Comparison of ENCODE assay signal across 19 cellular contexts in the genomic region with DNA sequence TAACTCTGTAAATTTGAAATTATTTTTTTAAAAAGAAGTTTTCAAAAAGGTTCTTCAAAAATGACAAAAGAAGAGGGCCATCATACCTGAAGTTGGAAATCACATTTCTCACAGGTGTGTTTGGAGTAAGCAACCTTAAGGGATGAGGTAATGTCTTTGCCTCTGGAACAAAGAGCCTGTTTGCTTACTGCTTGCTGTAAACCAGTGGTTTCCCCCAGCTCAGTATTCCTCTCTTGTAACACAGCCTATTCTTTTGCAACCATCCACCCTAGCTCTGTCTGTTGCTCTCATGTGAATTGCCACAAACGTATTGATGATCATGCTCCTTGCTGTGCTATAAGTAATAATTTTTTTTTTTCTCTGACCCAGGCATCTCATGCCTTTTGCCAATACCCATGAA. TPM values are rescaled to one million over a fixed set of nuclear protein-coding genes. Genes with fewer than 3 reads are reported as not detected.
A peak's percentile ranks its signal among the peaks of the same experiment; 100 is the strongest.
DNase-seq lines count a peak whose midpoint lies in the region; ATAC-seq and TF ChIP-seq lines count a peak whose summit lies in the region.
"Had no signal": no experiment of that assay in that cellular context is flagged by ENCODE, and none has a peak within 500 bp of the region (broad histone marks: within the 10 kb centered on the region; RNA-seq: fewer than 3 reads in every experiment).

No MANE protein-coding gene starts in this region.

- H3K27me3 Mint-ChIP-seq in activated CD8-positive, alpha-beta memory T cell treated with anti-CD3 and anti-CD28 coated beads, Interleukin-2, amount 10 ng/mL, durations not matched to agents 7 days and 5 days, result no peaks in the 10 kb centered on the region
- H3K27me3 Mint-ChIP-seq: activated naive CD8-positive, alpha-beta T cell treated with anti-CD3 and anti-CD28 coated beads, Interleukin-2, amount 10 ng/mL, durations not matched to agents 7 days and 5 days; activated T-cell treated with anti-CD3 and anti-CD28 coated beads, Interleukin-2, amount 50 U/mL, for 24 hours had no signal

- peaks cover 34% of the 10 kb centered on the region for H3K36me3 Mint-ChIP-seq in activated CD8-positive, alpha-beta memory T cell treated with anti-CD3 and anti-CD28 coated beads, Interleukin-2, amount 10 ng/mL, durations not matched to agents 7 days and 5 days

- no peaks in the 10 kb centered on the region for H3K27me3 ChIP-seq in HUES48 (ENCODE audit: control insufficient read depth, insufficient read depth, low read length)
- no peaks in the 10 kb centered on the region for H3K27me3 ChIP-seq in iPS-20b (ENCODE audit: insufficient read depth, low read length)
- no peaks in the 10 kb centered on the region for H3K27me3 ChIP-seq in brain microvascular endothelial cell (replicated peaks)
- H3K27me3 ChIP-seq: transverse colon had no signal

- no peak overlapping the region for H3K4me3 Mint-ChIP-seq in activated CD8-positive, alpha-beta memory T cell treated with anti-CD3 and anti-CD28 coated beads, Interleukin-2, amount 10 ng/mL, durations not matched to agents 7 days and 5 days
- H3K4me3 Mint-ChIP-seq: activated naive CD8-positive, alpha-beta T cell treated with anti-CD3 and anti-CD28 coated beads, Interleukin-2, amount 10 ng/mL, durations not matched to agents 7 days and 5 days; activated T-cell treated with anti-CD3 and anti-CD28 coated beads, Interleukin-2, amount 50 U/mL, for 24 hours; stimulated activated effector memory CD8-positive, alpha-beta T cell treated with anti-CD3 and anti-CD28 coated beads, Interleukin-12 subunit alpha, Interleukin-12 subunit beta, amount 100 ng/mL, for 72 hours had no signal

- intact Hi-C loops in posterior vena cava (cut with DNase I), result no loop called here

- DNase-seq in AG10803 (ENCODE audit: low read depth) (peak; percentile 9), SKM-1 treated with dmso at 0.1 percent for 144 hours (lab: John Stamatoyannopoulos, UW; ENCODE audit: unreplicated experiment) (peak; percentile 2), brain microvascular endothelial cell (no peak), posterior vena cava (ENCODE audit: low spot score) (no peak), UCSD-AML1 (lab: John Stamatoyannopoulos, UW; ENCODE audit: unreplicated experiment) (no peak)
- no peak for DNase-seq in activated CD8-positive, alpha-beta memory T cell treated with anti-CD3 and anti-CD28 coated beads, Interleukin-2, amount 10 ng/mL, durations not matched to agents 7 days and 5 days
- DNase-seq: activated CD4-positive, alpha-beta T cell treated with anti-CD3 and anti-CD28 coated beads for 4 hours; activated naive CD8-positive, alpha-beta T cell treated with anti-CD3 and anti-CD28 coated beads, Interleukin-2, amount 10 ng/mL, durations not matched to agents 7 days and 5 days; activated T-cell treated with anti-CD3 and anti-CD28 coated beads, Interleukin-2, amount 50 U/mL, for 24 hours; effector memory CD4-positive, alpha-beta T cell; foreskin fibroblast; NCI-H1092 treated with DMSO at 0.1 percent for 48 hours; NCI-H526 treated with DMSO at 0.1 percent for 48 hours; occipital lobe; T-helper 2 cell; transverse colon had no signal

- H3K36me3 ChIP-seq in HUES48 (ENCODE audit: control insufficient read depth, insufficient read depth, low read length) (peaks cover 12% of the 10 kb centered on the region), iPS-20b (ENCODE audit: insufficient read depth, low read depth, low read length) (peaks cover 19% of the 10 kb centered on the region; the same call in 1 of the 2 replicates), brain microvascular endothelial cell (replicated peaks) (peaks cover 4% of the 10 kb centered on the region)

- no peak for ATAC-seq in activated CD8-positive, alpha-beta memory T cell treated with anti-CD3 and anti-CD28 coated beads, Interleukin-2, amount 10 ng/mL, durations not matched to agents 7 days and 5 days
- ATAC-seq: stimulated activated effector memory CD8-positive, alpha-beta T cell treated with anti-CD3 and anti-CD28 coated beads, Interleukin-12 subunit alpha, Interleukin-12 subunit beta, amount 100 ng/mL, for 72 hours had no signal

- in situ Hi-C loops in brain microvascular endothelial cell (cut with HindIII; ENCODE audit: low pct_ligation_motif_present, low sequenced_read_pairs), result no loop called here

- CTCF ChIA-PET in activated CD8-positive, alpha-beta memory T cell treated with anti-CD3 and anti-CD28 coated beads, Interleukin-2, amount 10 ng/mL, durations not matched to agents 7 days and 5 days (lab: Charles Lee), result no interaction called here

- peaks cover 7% of the 10 kb centered on the region for H3K9me3 Mint-ChIP-seq in activated CD8-positive, alpha-beta memory T cell treated with anti-CD3 and anti-CD28 coated beads, Interleukin-2, amount 10 ng/mL, durations not matched to agents 7 days and 5 days (ENCODE audit: low read depth)

- H3K4me1 ChIP-seq in HUES48 (ENCODE audit: control insufficient read depth, insufficient read depth, low read length), result peaks cover 16% of the 10 kb centered on the region; the same call in 1 of the 2 replicates
- peaks cover 4% of the 10 kb centered on the region for H3K4me1 ChIP-seq in iPS-20b (ENCODE audit: insufficient read depth, low read length)
- H3K4me1 ChIP-seq: transverse colon had no signal

- H3K9ac ChIP-seq in HUES48 (ENCODE audit: low read depth, low read length) (peak overlapping the region; percentile 50), iPS-20b (ENCODE audit: low read depth, low read length) (peak overlapping the region; percentile 39; the same call in 1 of the 2 replicates)

- H3K9me3 ChIP-seq in HUES48 (ENCODE audit: control insufficient read depth, insufficient read depth, low read length) (0 out of 2 replicates have a peak, but pooled peaks cover 3% of the 10 kb centered on the region), iPS-20b (ENCODE audit: insufficient read depth, low read depth, low read length) (peaks cover 15% of the 10 kb centered on the region; the same call in 1 of the 2 replicates)

- TF ChIP-seq CTCF in AG10803 (conservative IDR thresholded peaks at IDR 0.05; ENCODE audit: low read length), result no peak
- no peak for TF ChIP-seq CTCF in brain microvascular endothelial cell (IDR thresholded peaks at IDR 0.05; ENCODE audit: low read depth, low read length, missing control alignments)

- H3K4me3 ChIP-seq in AG10803 (ENCODE audit: low read length), result no peak overlapping the region
- H3K4me3 ChIP-seq in HUES48 (ENCODE audit: low read depth, low read length), result no peak overlapping the region
- H3K4me3 ChIP-seq in iPS-20b (ENCODE audit: low read length), result no peak overlapping the region
- H3K4me3 ChIP-seq in brain microvascular endothelial cell (ENCODE audit: low read depth, low read length), result no peak overlapping the region
- H3K4me3 ChIP-seq: transverse colon had no signal

- peak overlapping the region; percentile 63 for H3K27ac ChIP-seq in HUES48 (ENCODE audit: low read depth, low read length)
- no peak overlapping the region for H3K27ac ChIP-seq in iPS-20b (ENCODE audit: low read length)
- no peak overlapping the region for H3K27ac ChIP-seq in brain microvascular endothelial cell
- H3K27ac ChIP-seq: transverse colon had no signal

- H3K27ac Mint-ChIP-seq in activated CD8-positive, alpha-beta memory T cell treated with anti-CD3 and anti-CD28 coated beads, Interleukin-2, amount 10 ng/mL, durations not matched to agents 7 days and 5 days, result no peak overlapping the region
- H3K27ac Mint-ChIP-seq: activated naive CD8-positive, alpha-beta T cell treated with anti-CD3 and anti-CD28 coated beads, Interleukin-2, amount 10 ng/mL, durations not matched to agents 7 days and 5 days; activated T-cell treated with anti-CD3 and anti-CD28 coated beads, Interleukin-2, amount 50 U/mL, for 24 hours; stimulated activated effector memory CD8-positive, alpha-beta T cell treated with anti-CD3 and anti-CD28 coated beads, Interleukin-12 subunit alpha, Interleukin-12 subunit beta, amount 100 ng/mL, for 72 hours had no signal

- H3K4me1 Mint-ChIP-seq in activated CD8-positive, alpha-beta memory T cell treated with anti-CD3 and anti-CD28 coated beads, Interleukin-2, amount 10 ng/mL, durations not matched to agents 7 days and 5 days, result no peaks in the 10 kb centered on the region
- H3K4me1 Mint-ChIP-seq: activated naive CD8-positive, alpha-beta T cell treated with anti-CD3 and anti-CD28 coated beads, Interleukin-2, amount 10 ng/mL, durations not matched to agents 7 days and 5 days; stimulated activated effector memory CD8-positive, alpha-beta T cell treated with anti-CD3 and anti-CD28 coated beads, Interleukin-12 subunit alpha, Interleukin-12 subunit beta, amount 100 ng/mL, for 72 hours had no signal

RNA-seq across cellular contexts. Expression of a gene that starts 38.1 kb away (rescaled TPM):
- 10 to 100 TPM; 29.2 to 39.9 TPM for total RNA-seq in posterior vena cava
- total RNA-seq in activated CD8-positive, alpha-beta memory T cell treated with anti-CD3 and anti-CD28 coated beads, Interleukin-2, amount 10 ng/mL, durations not matched to agents 7 days and 5 days, result 10 to 100 TPM; 31.1 to 36.7 TPM

RNA-seq across cellular contexts. Expression of a gene that starts 48.5 kb away (rescaled TPM):
- 10 to 100 TPM; 27.4 to 28.8 TPM for total RNA-seq in posterior vena cava
- 1 to 10 TPM; 4.2 to 9.3 TPM for total RNA-seq in activated CD8-positive, alpha-beta memory T cell treated with anti-CD3 and anti-CD28 coated beads, Interleukin-2, amount 10 ng/mL, durations not matched to agents 7 days and 5 days

RNA-seq across cellular contexts. Expression of a gene that starts 50.0 kb away (rescaled TPM):
- 100 to 1,000 TPM; 173 to 201 TPM for total RNA-seq in posterior vena cava
- total RNA-seq in activated CD8-positive, alpha-beta memory T cell treated with anti-CD3 and anti-CD28 coated beads, Interleukin-2, amount 10 ng/mL, durations not matched to agents 7 days and 5 days, result 100 to 1,000 TPM in 1 of 2 experiments, 10 to 100 TPM in 1; 97.6 to 130 TPM

Comparison
In these comparisons a context has a peak if more than half of its experiments do, and no peak if none do; other contexts are left out.
1. DNase-seq: peak in AG10803 (single experiment) and SKM-1 treated with dmso at 0.1 percent for 144 hours (single experiment); none in brain microvascular endothelial cell (single experiment), posterior vena cava (single experiment), activated CD8-positive, alpha-beta memory T cell treated with anti-CD3 and anti-CD28 coated beads, Interleukin-2, amount 10 ng/mL, durations not matched to agents 7 days and 5 days (single experiment) and UCSD-AML1 (single experiment).